ENCODE assay signal across 10 cellular contexts in genomic region chr4:159298502-159298901, GRCh38.
DNase-seq lines count a peak whose midpoint lies in the region; ATAC-seq and TF ChIP-seq lines count a peak whose summit lies in the region.
"Had no signal": no experiment of that assay in that cellular context is flagged by ENCODE, and none has a peak within 500 bp of the region (broad histone marks: within the 10 kb centered on the region; RNA-seq: fewer than 3 reads in every experiment).

No MANE protein-coding gene starts in this region.

- H3K27ac Mint-ChIP-seq in central memory CD8-positive, alpha-beta T cell (ENCODE audit: low read depth) = peak overlapping the region; percentile 16
- H3K27ac Mint-ChIP-seq in activated T-helper 1 cell treated with anti-CD3 and anti-CD28 coated beads, Interleukin-12 subunit alpha, Interleukin-12 subunit beta, Interleukin-2, Interleukin-4 antibody, amounts not matched to agents 30 ng/mL and 10 ng/mL and 1 ng/mL, durations not matched to agents 14 hours and 24 hours and 36 hours = no peak overlapping the region
- H3K27ac Mint-ChIP-seq: activated CD4-positive, alpha-beta memory T cell treated with anti-CD3 and anti-CD28 coated beads, Interleukin-2, amount 10 ng/mL, durations not matched to agents 7 days and 5 days; CD4-positive, alpha-beta T cell had no signal

- H3K4me3 Mint-ChIP-seq in central memory CD8-positive, alpha-beta T cell = no peak overlapping the region
- no peak overlapping the region for H3K4me3 Mint-ChIP-seq in activated T-helper 1 cell treated with anti-CD3 and anti-CD28 coated beads, Interleukin-12 subunit alpha, Interleukin-12 subunit beta, Interleukin-2, Interleukin-4 antibody, amounts not matched to agents 30 ng/mL and 10 ng/mL and 1 ng/mL, durations not matched to agents 14 hours and 24 hours and 36 hours
- H3K4me3 Mint-ChIP-seq: activated CD4-positive, alpha-beta memory T cell treated with anti-CD3 and anti-CD28 coated beads, Interleukin-2, amount 10 ng/mL, durations not matched to agents 7 days and 5 days; CD4-positive, alpha-beta T cell had no signal

- DNase-seq in heart left ventricle (no peak), right atrium auricular region (ENCODE audit: low spot score) (no peak), 8988T (no peak), SK-N-DZ (ENCODE audit: low spot score) (no peak), NCI-H187 treated with DMSO at 0.1 percent for 48 hours (lab: John Stamatoyannopoulos, UW) (no peak)
- DNase-seq in central memory CD8-positive, alpha-beta T cell (ENCODE audit: low spot score in 2 of 2) = no peak
- DNase-seq in activated T-helper 1 cell treated with anti-CD3 and anti-CD28 coated beads, Interleukin-12 subunit alpha, Interleukin-12 subunit beta, Interleukin-2, Interleukin-4 antibody, amounts not matched to agents 30 ng/mL and 10 ng/mL and 1 ng/mL, durations not matched to agents 14 hours and 24 hours and 36 hours (ENCODE audit: low spot score) = no peak
- DNase-seq: activated CD4-positive, alpha-beta memory T cell treated with anti-CD3 and anti-CD28 coated beads, Interleukin-2, amount 10 ng/mL, durations not matched to agents 7 days and 5 days; CD4-positive, alpha-beta T cell had no signal

- H3K27me3 Mint-ChIP-seq in central memory CD8-positive, alpha-beta T cell = no peaks in the 10 kb centered on the region
- no peaks in the 10 kb centered on the region for H3K27me3 Mint-ChIP-seq in activated T-helper 1 cell treated with anti-CD3 and anti-CD28 coated beads, Interleukin-12 subunit alpha, Interleukin-12 subunit beta, Interleukin-2, Interleukin-4 antibody, amounts not matched to agents 30 ng/mL and 10 ng/mL and 1 ng/mL, durations not matched to agents 14 hours and 24 hours and 36 hours (ENCODE audit: insufficient read depth)
- H3K27me3 Mint-ChIP-seq: activated CD4-positive, alpha-beta memory T cell treated with anti-CD3 and anti-CD28 coated beads, Interleukin-2, amount 10 ng/mL, durations not matched to agents 7 days and 5 days; CD4-positive, alpha-beta T cell had no signal

- ATAC-seq in heart left ventricle = peak in 3 of 4 donors; percentile 38 to 61 (median 55)
- ATAC-seq in HG03066 (IDR thresholded peaks at IDR 0.05; ENCODE audit: low read depth, unreplicated experiment) = peak; percentile 57
- ATAC-seq in central memory CD8-positive, alpha-beta T cell (replicated peaks; ENCODE audit: extremely low read depth, poor library complexity, severe bottlenecking) = no peak

- TF ChIP-seq CTCF in heart left ventricle (IDR thresholded peaks at IDR 0.05) (no peak), right atrium auricular region (IDR thresholded peaks at IDR 0.05) (no peak)

- intact Hi-C loops in heart left ventricle (cut with DNase I) = loop anchor here in 1 of 10 donors (5.0 kb wide), 1 partner anchor 51 kb away; no protein-coding TSS in a partner anchor
- intact Hi-C loops in activated T-helper 1 cell treated with anti-CD3 and anti-CD28 coated beads, Interleukin-12 subunit alpha, Interleukin-12 subunit beta, Interleukin-2, Interleukin-4 antibody, amounts not matched to agents 30 ng/mL and 10 ng/mL and 1 ng/mL, durations not matched to agents 14 hours and 24 hours and 36 hours (cut with micrococcal nuclease) = no loop called here

- H3K27me3 ChIP-seq in heart left ventricle = no peaks in the 10 kb centered on the region
- no peaks in the 10 kb centered on the region for H3K27me3 ChIP-seq in right atrium auricular region

- H3K36me3 Mint-ChIP-seq in central memory CD8-positive, alpha-beta T cell (ENCODE audit: insufficient read depth) = no peaks in the 10 kb centered on the region
- H3K36me3 Mint-ChIP-seq in activated T-helper 1 cell treated with anti-CD3 and anti-CD28 coated beads, Interleukin-12 subunit alpha, Interleukin-12 subunit beta, Interleukin-2, Interleukin-4 antibody, amounts not matched to agents 30 ng/mL and 10 ng/mL and 1 ng/mL, durations not matched to agents 14 hours and 24 hours and 36 hours (ENCODE audit: low read depth) = no peaks in the 10 kb centered on the region

- H3K9me3 ChIP-seq in heart left ventricle (no peaks in the 10 kb centered on the region), right atrium auricular region (no peaks in the 10 kb centered on the region)

- H3K36me3 ChIP-seq in heart left ventricle (no peaks in the 10 kb centered on the region), right atrium auricular region (no peaks in the 10 kb centered on the region)

- no peaks in the 10 kb centered on the region for H3K9me3 Mint-ChIP-seq in central memory CD8-positive, alpha-beta T cell
- H3K9me3 Mint-ChIP-seq in activated T-helper 1 cell treated with anti-CD3 and anti-CD28 coated beads, Interleukin-12 subunit alpha, Interleukin-12 subunit beta, Interleukin-2, Interleukin-4 antibody, amounts not matched to agents 30 ng/mL and 10 ng/mL and 1 ng/mL, durations not matched to agents 14 hours and 24 hours and 36 hours = no peaks in the 10 kb centered on the region
- H3K9me3 Mint-ChIP-seq: activated CD4-positive, alpha-beta memory T cell treated with anti-CD3 and anti-CD28 coated beads, Interleukin-2, amount 10 ng/mL, durations not matched to agents 7 days and 5 days; CD4-positive, alpha-beta T cell had no signal

- H3K4me3 ChIP-seq in heart left ventricle (no peak overlapping the region), right atrium auricular region (no peak overlapping the region)

- no peak for TF ChIP-seq POLR2A in heart left ventricle (IDR thresholded peaks at IDR 0.05)

- H3K4me1 Mint-ChIP-seq in central memory CD8-positive, alpha-beta T cell = peaks cover 6% of the 10 kb centered on the region
- H3K4me1 Mint-ChIP-seq in activated T-helper 1 cell treated with anti-CD3 and anti-CD28 coated beads, Interleukin-12 subunit alpha, Interleukin-12 subunit beta, Interleukin-2, Interleukin-4 antibody, amounts not matched to agents 30 ng/mL and 10 ng/mL and 1 ng/mL, durations not matched to agents 14 hours and 24 hours and 36 hours (ENCODE audit: low read depth) = no peaks in the 10 kb centered on the region
- H3K4me1 Mint-ChIP-seq: activated CD4-positive, alpha-beta memory T cell treated with anti-CD3 and anti-CD28 coated beads, Interleukin-2, amount 10 ng/mL, durations not matched to agents 7 days and 5 days had no signal

- 10 to 20% (median 17%) methylated on average over 4 of the region's 4 CpGs for WGBS in heart left ventricle, 4 donors

- H3K27ac ChIP-seq in heart left ventricle = peak overlapping the region in 3 of 12 donors; percentile 13 to 34 (median 18)
- H3K27ac ChIP-seq in right atrium auricular region = no peak overlapping the region

- H3K4me1 ChIP-seq in heart left ventricle (peaks cover 0 to 53% (median 25%) of the 10 kb centered on the region in 12 donors), right atrium auricular region (peaks cover 0 to 27% of the 10 kb centered on the region in 2 donors)
